In the genomic region with DNA sequence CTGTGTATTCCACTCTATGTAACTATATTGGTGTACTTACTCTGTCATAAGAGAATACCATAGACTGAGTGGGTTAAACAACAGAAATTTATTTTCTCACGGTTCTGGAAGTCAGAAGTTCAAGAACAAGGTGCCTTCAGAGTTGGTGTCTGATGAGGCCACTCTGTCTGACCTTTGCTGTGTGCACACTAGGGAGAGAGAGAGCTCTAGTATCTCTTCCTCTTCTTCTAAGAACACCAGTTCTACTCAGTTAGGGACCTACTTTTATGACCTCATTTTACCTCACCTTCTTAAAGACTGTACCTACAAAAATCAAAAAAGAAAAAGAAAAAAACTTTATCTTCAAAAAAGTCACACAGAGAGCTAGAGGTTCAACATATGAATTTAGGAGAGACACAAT, we compare ENCODE assay signal across 8 cellular contexts.
"Had no signal": no experiment of that assay in that cellular context is flagged by ENCODE, and none has a peak within 500 bp of the region (broad histone marks: within the 10 kb centered on the region; RNA-seq: fewer than 3 reads in every experiment).

No MANE protein-coding gene starts in this region.

- H3K4me3 ChIP-seq: K562 had no signal

- H3K27ac ChIP-seq: HL-60 had no signal

- DNase-seq: IMR-90, KBM-7, KG1 had no signal

- FAIRE-seq: HepG2, HTR-8/SVneo, K562 had no signal

- H3K4me1 Mint-ChIP-seq: IgD-negative memory B cell had no signal

- H3K9me3 Mint-ChIP-seq: IgD-negative memory B cell had no signal

- ATAC-seq: HepG2, K562 had no signal

- H3K27ac Mint-ChIP-seq: IgD-negative memory B cell had no signal

- H3K27me3 Mint-ChIP-seq: IgD-negative memory B cell had no signal

- H3K4me3 Mint-ChIP-seq: IgD-negative memory B cell had no signal

- H3K36me3 Mint-ChIP-seq: IgD-negative memory B cell had no signal
